In genomic region chr3:80391573-80391972, GRCh38 we compare ENCODE assay signal across 22 cellular contexts.
"Had no signal": no experiment of that assay in that cellular context is flagged by ENCODE, and none has a peak within 500 bp of the region (broad histone marks: within the 10 kb centered on the region; RNA-seq: fewer than 3 reads in every experiment).

No MANE protein-coding gene starts in this region.

- H3K79me2 ChIP-seq: hepatocyte had no signal

- H2AFZ ChIP-seq: hepatocyte had no signal

- H3K4me3 ChIP-seq: body of pancreas, colonic mucosa, gastrocnemius medialis, hepatocyte, ovary, psoas muscle, testis, transverse colon had no signal

- H3K27me3 ChIP-seq: body of pancreas, colonic mucosa, gastrocnemius medialis, hepatocyte, ovary, testis, transverse colon had no signal

- FAIRE-seq: keratinocyte had no signal

- H3K36me3 ChIP-seq: colonic mucosa, gastrocnemius medialis, ovary, transverse colon had no signal

- DNase-seq: activated CD4-positive, alpha-beta T cell treated with anti-CD3 and anti-CD28 coated beads for 4 hours; activated CD4-positive, alpha-beta T cell treated with anti-CD3 and anti-CD28 coated beads, Interleukin-2, amount 50 U/mL, for 4 hours; activated CD8-positive, alpha-beta memory T cell treated with anti-CD3 and anti-CD28 coated beads for 24 hours; activated effector memory CD4-positive, alpha-beta T cell treated with Interleukin-2 at 50 U/mL for 16 hours; activated naive CD4-positive, alpha-beta T cell treated with Interleukin-2 at 50 U/mL for 16 hours; aorta; body of pancreas; colonic mucosa; effector CD8-positive, alpha-beta T cell; gastrocnemius medialis; glutamatergic neuron; left colon; mammary epithelial cell; ovary; psoas muscle; stimulated activated CD4-positive, alpha-beta T cell treated with anti-CD3 and anti-CD28 coated beads, Interleukin-2, amount 100 ng/mL, for 48 hours; stimulated activated naive CD8-positive, alpha-beta T cell treated with anti-CD3 and anti-CD28 coated beads, Interleukin-15, Interleukin-2, amounts not matched to agents 100 U/mL and 50 U/mL, for 24 hours; testis; transverse colon had no signal

- ATAC-seq: body of pancreas; gastrocnemius medialis; left colon; psoas muscle; stimulated activated naive CD8-positive, alpha-beta T cell treated with anti-CD3 and anti-CD28 coated beads, Interleukin-15, Interleukin-2, amounts not matched to agents 100 U/mL and 50 U/mL, for 24 hours had no signal

- H3K4me2 ChIP-seq: hepatocyte had no signal

- H3K27ac ChIP-seq: body of pancreas, colonic mucosa, gastrocnemius medialis, hepatocyte, ovary, psoas muscle, testis, transverse colon, VCaP had no signal

- H3K9me3 ChIP-seq: colonic mucosa, gastrocnemius medialis, ovary, psoas muscle, testis, transverse colon had no signal

- H3K4me1 ChIP-seq: body of pancreas, colonic mucosa, gastrocnemius medialis, psoas muscle, testis, transverse colon had no signal
